1 cellular context compared by ENCODE assay signal in the genomic region with DNA sequence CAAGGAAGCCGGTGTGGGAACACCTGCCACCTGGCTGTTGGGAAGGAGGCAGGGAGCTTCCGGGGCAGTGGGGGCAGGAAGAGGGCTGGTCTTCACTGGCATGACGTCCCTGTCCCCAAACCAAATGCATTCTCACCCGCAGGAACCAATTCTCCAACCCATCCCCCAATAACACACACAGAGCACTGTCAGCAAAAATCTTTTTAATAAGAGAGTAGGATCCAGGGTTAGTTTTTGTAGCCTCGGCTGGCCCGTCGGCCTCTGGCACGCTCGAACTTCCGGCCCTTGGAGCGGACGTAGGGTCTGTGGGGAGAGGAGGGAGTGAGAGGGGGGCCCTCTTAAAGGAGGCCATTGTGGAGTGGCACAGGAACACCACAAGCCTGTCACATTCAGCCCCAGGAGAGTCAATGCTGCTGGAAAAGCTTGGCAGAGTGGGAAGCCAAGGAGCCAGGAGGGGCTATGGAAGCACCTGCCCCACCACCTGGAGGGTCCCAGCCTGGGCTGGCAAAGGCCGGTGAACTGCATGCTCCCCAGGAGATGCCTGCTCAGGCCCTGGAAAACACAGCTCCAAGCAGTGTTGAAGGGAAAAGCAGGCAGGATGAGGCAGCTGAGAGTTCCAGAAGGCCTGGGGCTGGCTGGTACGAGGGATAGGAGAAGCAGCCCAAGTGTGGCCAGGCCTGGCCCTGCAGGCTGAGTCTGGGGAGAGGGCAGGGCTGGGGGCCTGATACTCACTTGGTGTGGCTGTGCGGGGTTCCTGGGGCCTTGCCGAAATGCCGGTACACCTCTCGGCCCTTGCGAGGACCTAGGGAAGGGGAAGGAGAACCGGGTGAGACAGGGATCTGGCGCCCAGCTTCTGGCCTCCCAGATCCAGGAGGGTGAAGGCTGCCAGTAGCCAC.
TF ChIP-seq lines count a peak whose summit lies in the region.

No MANE protein-coding gene starts in this region.

TF ChIP-seq in K562, 482 proteins besides CTCF, POLR2A, EP300 and RAD21:
- TF ChIP-seq MAFK (IDR thresholded peaks at IDR 0.05; ENCODE audit: low read length) (peak; percentile 58; the same call in 1 of the 2 replicates), SUPT5H (IDR thresholded peaks at IDR 0.05) (peak; percentile 5; the same call in 1 of the 2 replicates), MAFG (tag; conservative IDR thresholded peaks at IDR 0.05) (peak; percentile 65), ZNF316 (IDR thresholded peaks at IDR 0.05) (peak; percentile 91), MAFF (IDR thresholded peaks at IDR 0.05; ENCODE audit: low read length) (peak; percentile 38; the same call in 1 of the 2 replicates), C11orf30 (IDR thresholded peaks at IDR 0.05; ENCODE audit: low read depth) (peak; percentile 84), DNMT1 (IDR thresholded peaks at IDR 0.05) (no peak), U2AF1 (optimal IDR thresholded peaks at IDR 0.05; ENCODE audit: low read depth, low read length) (no peak), NFE2 (IDR thresholded peaks at IDR 0.05; ENCODE audit: low read depth) (0 out of 2 replicates have a peak, but pooled peaks have one; percentile 9), CBFB (CRISPR knock-in tag; IDR thresholded peaks at IDR 0.05) (no peak), TAF15 (IDR thresholded peaks at IDR 0.05; ENCODE audit: low read depth, low read length) (0 out of 2 replicates have a peak, but pooled peaks have one; percentile 5), POLR2AphosphoS5 (IDR thresholded peaks at IDR 0.05; ENCODE audit: control insufficient read depth, insufficient read depth, low read depth, low read length) (0 out of 2 replicates have a peak, but pooled peaks have one; percentile 8)
